ENCODE assay signal across 17 cellular contexts in the genomic region with DNA sequence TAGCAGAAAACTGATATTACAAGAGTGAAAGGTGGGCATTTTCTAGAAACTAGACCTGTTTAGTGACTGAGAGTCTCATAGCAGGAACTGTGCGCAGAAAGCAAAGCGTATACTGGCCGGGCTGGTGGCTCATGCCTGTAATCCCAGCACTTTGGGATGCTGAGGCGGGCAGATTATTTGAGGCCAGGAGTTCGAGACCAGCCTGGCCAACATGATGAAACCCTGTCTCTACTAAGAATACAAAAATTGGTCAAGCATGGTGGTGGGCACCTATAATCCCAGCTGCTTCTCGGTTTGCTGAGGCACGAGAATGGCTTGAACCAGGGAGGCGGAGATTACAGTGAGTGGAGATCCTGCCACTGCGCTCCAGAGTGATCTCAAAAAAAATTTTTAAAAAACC. TPM values are rescaled to one million over a fixed set of nuclear protein-coding genes. Genes with fewer than 3 reads are reported as not detected.
A peak's percentile ranks its signal among the peaks of the same experiment; 100 is the strongest.
DNase-seq lines count a peak whose midpoint lies in the region; ATAC-seq and TF ChIP-seq lines count a peak whose summit lies in the region.
"Had no signal": no experiment of that assay in that cellular context is flagged by ENCODE, and none has a peak within 500 bp of the region (broad histone marks: within the 10 kb centered on the region; RNA-seq: fewer than 3 reads in every experiment).

No MANE protein-coding gene starts in this region.

- H3F3A ChIP-seq in MM.1S (ENCODE audit: insufficient read depth, low read length), result peaks cover 8% of the 10 kb centered on the region; the same call in 1 of the 2 replicates

- no peaks in the 10 kb centered on the region for H3K9me3 Mint-ChIP-seq in stimulated activated naive CD8-positive, alpha-beta T cell treated with anti-CD3 and anti-CD28 coated beads, Interleukin-15, Interleukin-2, amounts not matched to agents 100 ng/mL and 50 ng/mL, for 24 hours
- no peaks in the 10 kb centered on the region for H3K9me3 Mint-ChIP-seq in activated CD8-positive, alpha-beta T cell treated with anti-CD3 and anti-CD28 coated beads for 36 hours

- no peak overlapping the region for H3K4me3 ChIP-seq in MM.1S (ENCODE audit: low read length)
- H3K4me3 ChIP-seq: Peyer's patch had no signal

- peak overlapping the region; percentile 89 for H3K4me3 Mint-ChIP-seq in stimulated activated naive CD8-positive, alpha-beta T cell treated with anti-CD3 and anti-CD28 coated beads, Interleukin-15, Interleukin-2, amounts not matched to agents 100 ng/mL and 50 ng/mL, for 24 hours
- peak overlapping the region; percentile 90 for H3K4me3 Mint-ChIP-seq in activated CD8-positive, alpha-beta T cell treated with anti-CD3 and anti-CD28 coated beads for 36 hours

- peaks cover 42% of the 10 kb centered on the region for H3K4me1 Mint-ChIP-seq in stimulated activated naive CD8-positive, alpha-beta T cell treated with anti-CD3 and anti-CD28 coated beads, Interleukin-15, Interleukin-2, amounts not matched to agents 100 ng/mL and 50 ng/mL, for 24 hours (ENCODE audit: low read depth)
- peaks cover 37% of the 10 kb centered on the region for H3K4me1 Mint-ChIP-seq in activated CD8-positive, alpha-beta T cell treated with anti-CD3 and anti-CD28 coated beads for 36 hours (ENCODE audit: low read depth)

- POLR2A ChIA-PET in activated CD8-positive, alpha-beta T cell treated with anti-CD3 and anti-CD28 coated beads for 36 hours (lab: Charles Lee), result interaction anchor here (1.3 to 3.5 kb wide), 5 partner anchors 9 to 80 kb away, joined by 3 to 25 read pairs (median 5); partner anchors contain the start of gene PGAP2

- H3K9me3 ChIP-seq in MM.1S (replicated peaks; ENCODE audit: insufficient read depth, low read length), result no peaks in the 10 kb centered on the region
- H3K9me3 ChIP-seq: BE2C, Peyer's patch had no signal

- H2AFZ ChIP-seq in MM.1S (ENCODE audit: low read length), result no peak overlapping the region

- H3K27ac ChIP-seq in MM.1S (ENCODE audit: low read length), result no peak overlapping the region

- no peak for DNase-seq in stimulated activated naive CD8-positive, alpha-beta T cell treated with anti-CD3 and anti-CD28 coated beads, Interleukin-15, Interleukin-2, amounts not matched to agents 100 U/mL and 50 U/mL, for 24 hours
- no peak for DNase-seq in activated CD8-positive, alpha-beta T cell treated with anti-CD3 and anti-CD28 coated beads for 36 hours
- DNase-seq in mesenteric fat pad (ENCODE audit: low spot score) (peak; percentile 24), MM.1S (no peak), glomerular visceral epithelial cell (ENCODE audit: extremely low spot score) (no peak), NCI-H2029 treated with DMSO at 0.1 percent for 48 hours (lab: John Stamatoyannopoulos, UW) (no peak)
- DNase-seq: activated CD4-positive, alpha-beta T cell treated with anti-CD3 and anti-CD28 coated beads, Interleukin-2, amount 50 U/mL, for 4 hours; BE2C; GDM1; H9; NCI-H1048; NCI-H226; stimulated activated CD4-positive, alpha-beta T cell treated with anti-CD3 and anti-CD28 coated beads, Interleukin-1b, Interleukin-23, amount 100 ng/mL, for 48 hours had no signal

- H3K36me3 Mint-ChIP-seq in stimulated activated naive CD8-positive, alpha-beta T cell treated with anti-CD3 and anti-CD28 coated beads, Interleukin-15, Interleukin-2, amounts not matched to agents 100 ng/mL and 50 ng/mL, for 24 hours (ENCODE audit: low read depth), result peaks cover 26% of the 10 kb centered on the region
- H3K36me3 Mint-ChIP-seq in activated CD8-positive, alpha-beta T cell treated with anti-CD3 and anti-CD28 coated beads for 36 hours (ENCODE audit: low read depth), result peaks cover 26% of the 10 kb centered on the region

- intact Hi-C loops in activated CD8-positive, alpha-beta T cell treated with anti-CD3 and anti-CD28 coated beads for 36 hours (cut with micrococcal nuclease), result loop anchor here (5.0 kb wide), 1 partner anchor 38 kb away; no protein-coding TSS in a partner anchor

- no peaks in the 10 kb centered on the region for H3K27me3 Mint-ChIP-seq in stimulated activated naive CD8-positive, alpha-beta T cell treated with anti-CD3 and anti-CD28 coated beads, Interleukin-15, Interleukin-2, amounts not matched to agents 100 ng/mL and 50 ng/mL, for 24 hours
- H3K27me3 Mint-ChIP-seq in activated CD8-positive, alpha-beta T cell treated with anti-CD3 and anti-CD28 coated beads for 36 hours, result no peaks in the 10 kb centered on the region

- no peak overlapping the region for H3K4me2 ChIP-seq in MM.1S (ENCODE audit: low read depth, low read length)

- H3K27me3 ChIP-seq in MM.1S (replicated peaks; ENCODE audit: insufficient read depth, low read length), result no peaks in the 10 kb centered on the region
- H3K27me3 ChIP-seq: BE2C, dorsolateral prefrontal cortex, Peyer's patch had no signal

- H3K9ac ChIP-seq in MM.1S (ENCODE audit: low read length), result no peak overlapping the region

- CTCF ChIA-PET in activated CD8-positive, alpha-beta T cell treated with anti-CD3 and anti-CD28 coated beads for 36 hours (lab: Charles Lee), result interaction anchor here (1.1 to 3.2 kb wide), 3 partner anchors 9 to 274 kb away, joined by 3 to 33 read pairs (median 10); partner anchors contain the start of gene PGAP2

- no peak for TF ChIP-seq CTCF in activated CD8-positive, alpha-beta T cell treated with anti-CD3 and anti-CD28 coated beads for 36 hours (IDR thresholded peaks at IDR 0.05)
- no peak for TF ChIP-seq CTCF in MM.1S (IDR thresholded peaks at IDR 0.05; ENCODE audit: low read length)

- H3K79me2 ChIP-seq in MM.1S (ENCODE audit: low read length), result peaks cover 36% of the 10 kb centered on the region

- no peaks in the 10 kb centered on the region for H4K20me1 ChIP-seq in MM.1S (ENCODE audit: insufficient read depth, low read length)

- H3K4me1 ChIP-seq in MM.1S (ENCODE audit: low read length), result peaks cover 6% of the 10 kb centered on the region; the same call in 1 of the 2 replicates
- H3K4me1 ChIP-seq: BE2C had no signal

- H3K27ac Mint-ChIP-seq in stimulated activated naive CD8-positive, alpha-beta T cell treated with anti-CD3 and anti-CD28 coated beads, Interleukin-15, Interleukin-2, amounts not matched to agents 100 ng/mL and 50 ng/mL, for 24 hours, result peak overlapping the region; percentile 100
- peak overlapping the region; percentile 99 for H3K27ac Mint-ChIP-seq in activated CD8-positive, alpha-beta T cell treated with anti-CD3 and anti-CD28 coated beads for 36 hours

- no peaks in the 10 kb centered on the region for H3K9me2 ChIP-seq in MM.1S (replicated peaks; ENCODE audit: insufficient read depth, low read length)

- no peak for ATAC-seq in stimulated activated naive CD8-positive, alpha-beta T cell treated with anti-CD3 and anti-CD28 coated beads, Interleukin-15, Interleukin-2, amounts not matched to agents 100 U/mL and 50 U/mL, for 24 hours
- ATAC-seq in activated CD8-positive, alpha-beta T cell treated with anti-CD3 and anti-CD28 coated beads for 36 hours, result no peak
- no peak for ATAC-seq in HG03354 (IDR thresholded peaks at IDR 0.05; ENCODE audit: poor library complexity, severe bottlenecking, unreplicated experiment)

- H3K36me3 ChIP-seq in MM.1S (replicated peaks; ENCODE audit: insufficient read depth, low read length), result no peaks in the 10 kb centered on the region
- H3K36me3 ChIP-seq: BE2C had no signal

RNA-seq across cellular contexts. Expression of gene NUP98, which starts 1.8 kb away (rescaled TPM):
- total RNA-seq in activated CD8-positive, alpha-beta T cell treated with anti-CD3 and anti-CD28 coated beads for 36 hours, result 10 to 100 TPM; 88.4 to 89.9 TPM
- total RNA-seq in mesenteric fat pad, result 78.7 TPM

RNA-seq across cellular contexts. Expression of gene PGAP2, which starts 9.2 kb away (rescaled TPM):
- total RNA-seq in activated CD8-positive, alpha-beta T cell treated with anti-CD3 and anti-CD28 coated beads for 36 hours, result 10 to 100 TPM; 33.1 to 36.7 TPM
- 8.3 TPM for total RNA-seq in mesenteric fat pad

RNA-seq across cellular contexts. Expression of gene RHOG, which starts 41.6 kb away (rescaled TPM):
- total RNA-seq in activated CD8-positive, alpha-beta T cell treated with anti-CD3 and anti-CD28 coated beads for 36 hours, result 100 to 1,000 TPM; 176 to 188 TPM
- total RNA-seq in mesenteric fat pad, result 83.3 TPM

RNA-seq across cellular contexts. Expression of gene STIM1, which starts 56.3 kb away (rescaled TPM):
- total RNA-seq in activated CD8-positive, alpha-beta T cell treated with anti-CD3 and anti-CD28 coated beads for 36 hours, result 10 to 100 TPM; 60.8 to 61.4 TPM
- total RNA-seq in mesenteric fat pad, result 125 TPM
